ENCODE assay signal across 1 cellular context in the genomic region with DNA sequence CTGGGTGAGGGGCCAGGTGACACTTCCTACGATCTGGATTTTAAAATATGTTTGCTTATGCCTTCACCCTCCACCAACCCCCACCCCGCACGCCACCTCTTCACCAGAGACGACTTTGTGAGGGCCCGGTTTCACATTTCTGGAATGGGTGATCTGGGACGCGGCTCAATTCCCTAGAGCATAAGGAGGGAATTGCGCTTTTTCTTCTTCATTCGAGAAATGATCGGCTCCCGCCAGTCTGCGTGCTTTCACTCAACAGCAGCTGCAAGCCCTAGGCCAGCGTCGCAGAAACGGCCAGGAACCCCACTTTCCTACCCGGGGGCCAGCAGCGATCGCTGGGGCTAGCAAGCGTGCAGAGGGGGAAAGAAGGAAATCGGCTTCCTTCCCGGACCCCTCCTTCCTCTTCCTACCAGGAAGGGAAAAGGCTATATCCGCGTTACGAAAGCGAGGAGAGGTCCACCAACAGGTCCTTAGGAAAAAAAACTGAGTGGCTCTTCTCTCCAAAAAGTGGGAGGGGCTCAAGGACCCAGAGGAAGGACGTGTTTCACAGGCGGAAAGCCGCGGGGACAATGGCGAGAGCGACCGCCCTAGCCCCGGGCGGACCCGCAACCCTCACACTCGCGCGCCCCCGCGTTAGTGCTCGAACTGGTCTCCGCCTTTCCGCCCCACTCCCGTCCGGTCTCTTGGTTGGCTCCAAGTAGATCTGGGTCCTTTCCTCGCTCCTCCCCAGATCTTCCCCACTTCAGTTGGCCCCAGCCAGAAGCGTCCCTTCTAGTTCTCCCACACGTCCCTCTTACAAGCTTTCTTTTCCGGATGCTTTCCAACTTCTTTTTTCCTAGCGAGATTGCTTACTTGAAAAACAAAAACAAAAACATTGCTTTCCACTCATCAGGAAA.
TF ChIP-seq lines count a peak whose summit lies in the region.

No MANE protein-coding gene starts in this region.

TF ChIP-seq in HEK293, 187 proteins besides CTCF, POLR2A, EP300 and RAD21 (continued from another document and continues in another):
- TF ChIP-seq, protein P1, sequence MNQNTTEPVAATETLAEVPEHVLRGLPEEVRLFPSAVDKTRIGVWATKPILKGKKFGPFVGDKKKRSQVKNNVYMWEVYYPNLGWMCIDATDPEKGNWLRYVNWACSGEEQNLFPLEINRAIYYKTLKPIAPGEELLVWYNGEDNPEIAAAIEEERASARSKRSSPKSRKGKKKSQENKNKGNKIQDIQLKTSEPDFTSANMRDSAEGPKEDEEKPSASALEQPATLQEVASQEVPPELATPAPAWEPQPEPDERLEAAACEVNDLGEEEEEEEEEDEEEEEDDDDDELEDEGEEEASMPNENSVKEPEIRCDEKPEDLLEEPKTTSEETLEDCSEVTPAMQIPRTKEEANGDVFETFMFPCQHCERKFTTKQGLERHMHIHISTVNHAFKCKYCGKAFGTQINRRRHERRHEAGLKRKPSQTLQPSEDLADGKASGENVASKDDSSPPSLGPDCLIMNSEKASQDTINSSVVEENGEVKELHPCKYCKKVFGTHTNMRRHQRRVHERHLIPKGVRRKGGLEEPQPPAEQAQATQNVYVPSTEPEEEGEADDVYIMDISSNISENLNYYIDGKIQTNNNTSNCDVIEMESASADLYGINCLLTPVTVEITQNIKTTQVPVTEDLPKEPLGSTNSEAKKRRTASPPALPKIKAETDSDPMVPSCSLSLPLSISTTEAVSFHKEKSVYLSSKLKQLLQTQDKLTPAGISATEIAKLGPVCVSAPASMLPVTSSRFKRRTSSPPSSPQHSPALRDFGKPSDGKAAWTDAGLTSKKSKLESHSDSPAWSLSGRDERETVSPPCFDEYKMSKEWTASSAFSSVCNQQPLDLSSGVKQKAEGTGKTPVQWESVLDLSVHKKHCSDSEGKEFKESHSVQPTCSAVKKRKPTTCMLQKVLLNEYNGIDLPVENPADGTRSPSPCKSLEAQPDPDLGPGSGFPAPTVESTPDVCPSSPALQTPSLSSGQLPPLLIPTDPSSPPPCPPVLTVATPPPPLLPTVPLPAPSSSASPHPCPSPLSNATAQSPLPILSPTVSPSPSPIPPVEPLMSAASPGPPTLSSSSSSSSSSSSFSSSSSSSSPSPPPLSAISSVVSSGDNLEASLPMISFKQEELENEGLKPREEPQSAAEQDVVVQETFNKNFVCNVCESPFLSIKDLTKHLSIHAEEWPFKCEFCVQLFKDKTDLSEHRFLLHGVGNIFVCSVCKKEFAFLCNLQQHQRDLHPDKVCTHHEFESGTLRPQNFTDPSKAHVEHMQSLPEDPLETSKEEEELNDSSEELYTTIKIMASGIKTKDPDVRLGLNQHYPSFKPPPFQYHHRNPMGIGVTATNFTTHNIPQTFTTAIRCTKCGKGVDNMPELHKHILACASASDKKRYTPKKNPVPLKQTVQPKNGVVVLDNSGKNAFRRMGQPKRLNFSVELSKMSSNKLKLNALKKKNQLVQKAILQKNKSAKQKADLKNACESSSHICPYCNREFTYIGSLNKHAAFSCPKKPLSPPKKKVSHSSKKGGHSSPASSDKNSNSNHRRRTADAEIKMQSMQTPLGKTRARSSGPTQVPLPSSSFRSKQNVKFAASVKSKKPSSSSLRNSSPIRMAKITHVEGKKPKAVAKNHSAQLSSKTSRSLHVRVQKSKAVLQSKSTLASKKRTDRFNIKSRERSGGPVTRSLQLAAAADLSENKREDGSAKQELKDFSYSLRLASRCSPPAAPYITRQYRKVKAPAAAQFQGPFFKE (tag by site-specific recombination; IDR thresholded peaks at IDR 0.05; ENCODE audit: borderline replicate concordance) = no peak
- no peak for TF ChIP-seq HOXA7 (CRISPR knock-in tag; IDR thresholded peaks at IDR 0.05; ENCODE audit: borderline replicate concordance)
- TF ChIP-seq KLF7 (tag by site-specific recombination; IDR thresholded peaks at IDR 0.05; ENCODE audit: borderline replicate concordance) = peak; percentile 50; the same call in 1 of the 2 replicates
- peak; percentile 69 for TF ChIP-seq ZXDB (tag by site-specific recombination; IDR thresholded peaks at IDR 0.05)
- no peak for TF ChIP-seq ZNF596 (tag by site-specific recombination; IDR thresholded peaks at IDR 0.05)
- TF ChIP-seq, protein P2, sequence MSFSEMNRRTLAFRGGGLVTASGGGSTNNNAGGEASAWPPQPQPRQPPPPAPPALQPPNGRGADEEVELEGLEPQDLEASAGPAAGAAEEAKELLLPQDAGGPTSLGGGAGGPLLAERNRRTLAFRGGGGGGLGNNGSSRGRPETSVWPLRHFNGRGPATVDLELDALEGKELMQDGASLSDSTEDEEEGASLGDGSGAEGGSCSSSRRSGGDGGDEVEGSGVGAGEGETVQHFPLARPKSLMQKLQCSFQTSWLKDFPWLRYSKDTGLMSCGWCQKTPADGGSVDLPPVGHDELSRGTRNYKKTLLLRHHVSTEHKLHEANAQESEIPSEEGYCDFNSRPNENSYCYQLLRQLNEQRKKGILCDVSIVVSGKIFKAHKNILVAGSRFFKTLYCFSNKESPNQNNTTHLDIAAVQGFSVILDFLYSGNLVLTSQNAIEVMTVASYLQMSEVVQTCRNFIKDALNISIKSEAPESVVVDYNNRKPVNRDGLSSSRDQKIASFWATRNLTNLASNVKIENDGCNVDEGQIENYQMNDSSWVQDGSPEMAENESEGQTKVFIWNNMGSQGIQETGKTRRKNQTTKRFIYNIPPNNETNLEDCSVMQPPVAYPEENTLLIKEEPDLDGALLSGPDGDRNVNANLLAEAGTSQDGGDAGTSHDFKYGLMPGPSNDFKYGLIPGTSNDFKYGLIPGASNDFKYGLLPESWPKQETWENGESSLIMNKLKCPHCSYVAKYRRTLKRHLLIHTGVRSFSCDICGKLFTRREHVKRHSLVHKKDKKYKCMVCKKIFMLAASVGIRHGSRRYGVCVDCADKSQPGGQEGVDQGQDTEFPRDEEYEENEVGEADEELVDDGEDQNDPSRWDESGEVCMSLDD (tag by site-specific recombination; IDR thresholded peaks at IDR 0.05) = peak; percentile 34; the same call in 1 of the 2 replicates
- TF ChIP-seq, protein P3, sequence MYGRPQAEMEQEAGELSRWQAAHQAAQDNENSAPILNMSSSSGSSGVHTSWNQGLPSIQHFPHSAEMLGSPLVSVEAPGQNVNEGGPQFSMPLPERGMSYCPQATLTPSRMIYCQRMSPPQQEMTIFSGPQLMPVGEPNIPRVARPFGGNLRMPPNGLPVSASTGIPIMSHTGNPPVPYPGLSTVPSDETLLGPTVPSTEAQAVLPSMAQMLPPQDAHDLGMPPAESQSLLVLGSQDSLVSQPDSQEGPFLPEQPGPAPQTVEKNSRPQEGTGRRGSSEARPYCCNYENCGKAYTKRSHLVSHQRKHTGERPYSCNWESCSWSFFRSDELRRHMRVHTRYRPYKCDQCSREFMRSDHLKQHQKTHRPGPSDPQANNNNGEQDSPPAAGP (tag by site-specific recombination; IDR thresholded peaks at IDR 0.05) = no peak
- TF ChIP-seq, protein P4, sequence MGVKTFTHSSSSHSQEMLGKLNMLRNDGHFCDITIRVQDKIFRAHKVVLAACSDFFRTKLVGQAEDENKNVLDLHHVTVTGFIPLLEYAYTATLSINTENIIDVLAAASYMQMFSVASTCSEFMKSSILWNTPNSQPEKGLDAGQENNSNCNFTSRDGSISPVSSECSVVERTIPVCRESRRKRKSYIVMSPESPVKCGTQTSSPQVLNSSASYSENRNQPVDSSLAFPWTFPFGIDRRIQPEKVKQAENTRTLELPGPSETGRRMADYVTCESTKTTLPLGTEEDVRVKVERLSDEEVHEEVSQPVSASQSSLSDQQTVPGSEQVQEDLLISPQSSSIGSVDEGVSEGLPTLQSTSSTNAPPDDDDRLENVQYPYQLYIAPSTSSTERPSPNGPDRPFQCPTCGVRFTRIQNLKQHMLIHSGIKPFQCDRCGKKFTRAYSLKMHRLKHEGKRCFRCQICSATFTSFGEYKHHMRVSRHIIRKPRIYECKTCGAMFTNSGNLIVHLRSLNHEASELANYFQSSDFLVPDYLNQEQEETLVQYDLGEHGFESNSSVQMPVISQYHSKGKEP (tag by site-specific recombination; IDR thresholded peaks at IDR 0.05) = no peak
- TF ChIP-seq ZNF16 (tag by site-specific recombination; IDR thresholded peaks at IDR 0.05; ENCODE audit: low read depth) = no peak
- TF ChIP-seq ZNF302 (tag by site-specific recombination; IDR thresholded peaks at IDR 0.05; ENCODE audit: low read depth) = no peak
- TF ChIP-seq KLF16 (tag by site-specific recombination; IDR thresholded peaks at IDR 0.05) = no peak
- TF ChIP-seq ZNF48 (tag by site-specific recombination; IDR thresholded peaks at IDR 0.05) = no peak
- TF ChIP-seq, protein P5, sequence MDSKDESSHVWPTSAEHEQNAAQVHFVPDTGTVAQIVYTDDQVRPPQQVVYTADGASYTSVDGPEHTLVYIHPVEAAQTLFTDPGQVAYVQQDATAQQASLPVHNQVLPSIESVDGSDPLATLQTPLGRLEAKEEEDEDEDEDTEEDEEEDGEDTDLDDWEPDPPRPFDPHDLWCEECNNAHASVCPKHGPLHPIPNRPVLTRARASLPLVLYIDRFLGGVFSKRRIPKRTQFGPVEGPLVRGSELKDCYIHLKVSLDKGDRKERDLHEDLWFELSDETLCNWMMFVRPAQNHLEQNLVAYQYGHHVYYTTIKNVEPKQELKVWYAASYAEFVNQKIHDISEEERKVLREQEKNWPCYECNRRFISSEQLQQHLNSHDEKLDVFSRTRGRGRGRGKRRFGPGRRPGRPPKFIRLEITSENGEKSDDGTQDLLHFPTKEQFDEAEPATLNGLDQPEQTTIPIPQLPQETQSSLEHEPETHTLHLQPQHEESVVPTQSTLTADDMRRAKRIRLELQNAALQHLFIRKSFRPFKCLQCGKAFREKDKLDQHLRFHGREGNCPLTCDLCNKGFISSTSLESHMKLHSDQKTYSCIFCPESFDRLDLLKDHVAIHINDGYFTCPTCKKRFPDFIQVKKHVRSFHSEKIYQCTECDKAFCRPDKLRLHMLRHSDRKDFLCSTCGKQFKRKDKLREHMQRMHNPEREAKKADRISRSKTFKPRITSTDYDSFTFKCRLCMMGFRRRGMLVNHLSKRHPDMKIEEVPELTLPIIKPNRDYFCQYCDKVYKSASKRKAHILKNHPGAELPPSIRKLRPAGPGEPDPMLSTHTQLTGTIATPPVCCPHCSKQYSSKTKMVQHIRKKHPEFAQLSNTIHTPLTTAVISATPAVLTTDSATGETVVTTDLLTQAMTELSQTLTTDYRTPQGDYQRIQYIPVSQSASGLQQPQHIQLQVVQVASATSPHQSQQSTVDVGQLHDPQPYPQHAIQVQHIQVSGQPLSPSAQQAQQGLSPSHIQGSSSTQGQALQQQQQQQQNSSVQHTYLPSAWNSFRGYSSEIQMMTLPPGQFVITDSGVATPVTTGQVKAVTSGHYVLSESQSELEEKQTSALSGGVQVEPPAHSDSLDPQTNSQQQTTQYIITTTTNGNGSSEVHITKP (tag by site-specific recombination; IDR thresholded peaks at IDR 0.05) = peak; percentile 99
- TF ChIP-seq, protein P6, sequence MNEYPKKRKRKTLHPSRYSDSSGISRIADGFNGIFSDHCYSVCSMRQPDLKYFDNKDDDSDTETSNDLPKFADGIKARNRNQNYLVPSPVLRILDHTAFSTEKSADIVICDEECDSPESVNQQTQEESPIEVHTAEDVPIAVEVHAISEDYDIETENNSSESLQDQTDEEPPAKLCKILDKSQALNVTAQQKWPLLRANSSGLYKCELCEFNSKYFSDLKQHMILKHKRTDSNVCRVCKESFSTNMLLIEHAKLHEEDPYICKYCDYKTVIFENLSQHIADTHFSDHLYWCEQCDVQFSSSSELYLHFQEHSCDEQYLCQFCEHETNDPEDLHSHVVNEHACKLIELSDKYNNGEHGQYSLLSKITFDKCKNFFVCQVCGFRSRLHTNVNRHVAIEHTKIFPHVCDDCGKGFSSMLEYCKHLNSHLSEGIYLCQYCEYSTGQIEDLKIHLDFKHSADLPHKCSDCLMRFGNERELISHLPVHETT (tag by site-specific recombination; IDR thresholded peaks at IDR 0.05) = no peak
- peak; percentile 93 for TF ChIP-seq SCRT1 (tag by site-specific recombination; IDR thresholded peaks at IDR 0.05; ENCODE audit: borderline replicate concordance)
- peak; percentile 43; the same call in 1 of the 2 replicates for TF ChIP-seq GLIS1 (tag by site-specific recombination; IDR thresholded peaks at IDR 0.05)
- TF ChIP-seq, protein P7, sequence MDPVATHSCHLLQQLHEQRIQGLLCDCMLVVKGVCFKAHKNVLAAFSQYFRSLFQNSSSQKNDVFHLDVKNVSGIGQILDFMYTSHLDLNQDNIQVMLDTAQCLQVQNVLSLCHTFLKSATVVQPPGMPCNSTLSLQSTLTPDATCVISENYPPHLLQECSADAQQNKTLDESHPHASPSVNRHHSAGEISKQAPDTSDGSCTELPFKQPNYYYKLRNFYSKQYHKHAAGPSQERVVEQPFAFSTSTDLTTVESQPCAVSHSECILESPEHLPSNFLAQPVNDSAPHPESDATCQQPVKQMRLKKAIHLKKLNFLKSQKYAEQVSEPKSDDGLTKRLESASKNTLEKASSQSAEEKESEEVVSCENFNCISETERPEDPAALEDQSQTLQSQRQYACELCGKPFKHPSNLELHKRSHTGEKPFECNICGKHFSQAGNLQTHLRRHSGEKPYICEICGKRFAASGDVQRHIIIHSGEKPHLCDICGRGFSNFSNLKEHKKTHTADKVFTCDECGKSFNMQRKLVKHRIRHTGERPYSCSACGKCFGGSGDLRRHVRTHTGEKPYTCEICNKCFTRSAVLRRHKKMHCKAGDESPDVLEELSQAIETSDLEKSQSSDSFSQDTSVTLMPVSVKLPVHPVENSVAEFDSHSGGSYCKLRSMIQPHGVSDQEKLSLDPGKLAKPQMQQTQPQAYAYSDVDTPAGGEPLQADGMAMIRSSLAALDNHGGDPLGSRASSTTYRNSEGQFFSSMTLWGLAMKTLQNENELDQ (tag by site-specific recombination; IDR thresholded peaks at IDR 0.05; ENCODE audit: low read depth) = no peak
- TF ChIP-seq, protein P8, sequence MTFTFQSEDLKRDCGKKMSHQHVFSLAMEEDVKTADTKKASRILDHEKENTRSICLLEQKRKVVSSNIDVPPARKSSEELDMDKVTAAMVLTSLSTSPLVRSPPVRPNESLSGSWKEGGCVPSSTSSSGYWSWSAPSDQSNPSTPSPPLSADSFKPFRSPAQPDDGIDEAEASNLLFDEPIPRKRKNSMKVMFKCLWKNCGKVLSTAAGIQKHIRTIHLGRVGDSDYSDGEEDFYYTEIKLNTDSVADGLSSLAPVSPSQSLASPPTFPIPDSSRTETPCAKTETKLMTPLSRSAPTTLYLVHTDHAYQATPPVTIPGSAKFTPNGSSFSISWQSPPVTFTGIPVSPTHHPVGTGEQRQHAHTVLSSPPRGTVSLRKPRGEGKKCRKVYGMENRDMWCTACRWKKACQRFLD (tag by site-specific recombination; IDR thresholded peaks at IDR 0.05) = no peak
- TF ChIP-seq ZNF37A (tag by site-specific recombination; IDR thresholded peaks at IDR 0.05) = no peak
- TF ChIP-seq ZNF514 (tag by site-specific recombination; IDR thresholded peaks at IDR 0.05) = no peak
- no peak for TF ChIP-seq ZNF354C (tag by site-specific recombination; IDR thresholded peaks at IDR 0.05; ENCODE audit: borderline replicate concordance, low read depth)
- TF ChIP-seq, protein P9, sequence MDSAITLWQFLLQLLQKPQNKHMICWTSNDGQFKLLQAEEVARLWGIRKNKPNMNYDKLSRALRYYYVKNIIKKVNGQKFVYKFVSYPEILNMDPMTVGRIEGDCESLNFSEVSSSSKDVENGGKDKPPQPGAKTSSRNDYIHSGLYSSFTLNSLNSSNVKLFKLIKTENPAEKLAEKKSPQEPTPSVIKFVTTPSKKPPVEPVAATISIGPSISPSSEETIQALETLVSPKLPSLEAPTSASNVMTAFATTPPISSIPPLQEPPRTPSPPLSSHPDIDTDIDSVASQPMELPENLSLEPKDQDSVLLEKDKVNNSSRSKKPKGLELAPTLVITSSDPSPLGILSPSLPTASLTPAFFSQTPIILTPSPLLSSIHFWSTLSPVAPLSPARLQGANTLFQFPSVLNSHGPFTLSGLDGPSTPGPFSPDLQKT (IDR thresholded peaks at IDR 0.05; ENCODE audit: borderline replicate concordance, low read depth, low read length) = no peak
- TF ChIP-seq ZNF549 (tag by site-specific recombination; IDR thresholded peaks at IDR 0.05) = no peak
- TF ChIP-seq ZNF621 (tag by site-specific recombination; IDR thresholded peaks at IDR 0.05) = no peak
- TF ChIP-seq PRDM1 (tag by site-specific recombination; IDR thresholded peaks at IDR 0.05) = peak; percentile 70; the same call in 1 of the 2 replicates
- no peak for TF ChIP-seq ZBTB8A (tag by site-specific recombination; IDR thresholded peaks at IDR 0.05)
- no peak for TF ChIP-seq RBAK (tag by site-specific recombination; IDR thresholded peaks at IDR 0.05)
